In genomic region chr11:57308426-57309060, GRCh38 we compare ENCODE assay signal across 22 cellular contexts. TPM values are rescaled to one million over a fixed set of nuclear protein-coding genes. Genes with fewer than 3 reads are reported as not detected.
A peak's percentile ranks its signal among the peaks of the same experiment; 100 is the strongest.
DNase-seq lines count a peak whose midpoint lies in the region; ATAC-seq, FAIRE-seq and TF ChIP-seq lines count a peak whose summit lies in the region.
"Had no signal": no experiment of that assay in that cellular context is flagged by ENCODE, and none has a peak within 500 bp of the region (broad histone marks: within the 10 kb centered on the region; RNA-seq: fewer than 3 reads in every experiment).

No MANE protein-coding gene starts in this region.

- H3K9me1 ChIP-seq in keratinocyte (ENCODE audit: control insufficient read depth, extremely low read depth, insufficient read depth, low read length): peaks cover 9% of the 10 kb centered on the region

- H2AFZ ChIP-seq in keratinocyte (ENCODE audit: control insufficient read depth, low read length): no peak overlapping the region

- dilution Hi-C loops in keratinocyte (cut with MboI; ENCODE audit: extremely low pct_ligation_motif_present, low sequenced_read_pairs): no loop called here

- H3K4me3 Mint-ChIP-seq in brain: peak overlapping the region in 3 of 5 experiments; percentile 9 to 47 (median 10)
- H3K4me3 Mint-ChIP-seq: activated CD8-positive, alpha-beta T cell treated with anti-CD3 and anti-CD28 coated beads, Interleukin-2, amount 10 ng/mL, durations not matched to agents 7 days and 5 days; CD8-positive, alpha-beta memory T cell had no signal

- H4K20me1 ChIP-seq in BLaER1 treated with 17β-estradiol and CSF1 and Interleukin-3, amounts not matched to agents 10 nM and 100 nM: peaks cover 0 to 53% (median 0%) of the 10 kb centered on the region in 11 experiments; a peak in 8 of 22 replicates
- peaks cover 15% of the 10 kb centered on the region for H4K20me1 ChIP-seq in keratinocyte (ENCODE audit: control insufficient read depth, extremely low read depth, insufficient read depth, low read length)

- peaks cover 51% of the 10 kb centered on the region for H3K36me3 Mint-ChIP-seq in brain

- H3K27me3 Mint-ChIP-seq in brain: no peaks in the 10 kb centered on the region
- H3K27me3 Mint-ChIP-seq: CD8-positive, alpha-beta memory T cell had no signal

- DNase-seq in keratinocyte (ENCODE audit: low read depth, low spot score) (no peak), NCI-H69 (lab: John Stamatoyannopoulos, UW) (no peak), Peyer's patch (no peak)
- DNase-seq: activated CD8-positive, alpha-beta T cell treated with anti-CD3 and anti-CD28 coated beads, Interleukin-2, amount 10 ng/mL, durations not matched to agents 7 days and 5 days; amygdala; CD8-positive, alpha-beta memory T cell; EL; NCI-H1048; NCI-H345; small intestine; stimulated activated naive CD8-positive, alpha-beta T cell treated with anti-CD3 and anti-CD28 coated beads, Interleukin-15, Interleukin-2, amounts not matched to agents 100 U/mL and 50 U/mL, for 24 hours had no signal

- H3K27ac ChIP-seq in BLaER1 treated with 17β-estradiol and CSF1 and Interleukin-3, amounts not matched to agents 10 nM and 100 nM: peak overlapping the region in 3 of 11 experiments; percentile 14 to 83 (median 18); a peak in 3 of 22 replicates
- H3K27ac ChIP-seq in keratinocyte (ENCODE audit: control insufficient read depth, insufficient read depth, low read length): peak overlapping the region; percentile 79
- no peak overlapping the region for H3K27ac ChIP-seq in Peyer's patch

- peaks cover 84% of the 10 kb centered on the region for H3K4me1 Mint-ChIP-seq in brain

- ATAC-seq in HG02973 (IDR thresholded peaks at IDR 0.05; ENCODE audit: unreplicated experiment) (no peak), GM21390 (IDR thresholded peaks at IDR 0.05; ENCODE audit: unreplicated experiment) (no peak)
- ATAC-seq: activated CD8-positive, alpha-beta T cell treated with anti-CD3 and anti-CD28 coated beads, Interleukin-2, amount 10 ng/mL, durations not matched to agents 7 days and 5 days; HCT116; SK-N-SH treated with all-trans-retinoic acid at 6 μM for 48 hours; stimulated activated naive CD8-positive, alpha-beta T cell treated with anti-CD3 and anti-CD28 coated beads, Interleukin-15, Interleukin-2, amounts not matched to agents 100 U/mL and 50 U/mL, for 24 hours had no signal

- TF ChIP-seq POLR2A in Peyer's patch (IDR thresholded peaks at IDR 0.05): no peak

- no peaks in the 10 kb centered on the region for H3K9me3 Mint-ChIP-seq in brain
- H3K9me3 Mint-ChIP-seq: activated T-helper 2 cell treated with anti-CD3 and anti-CD28 coated beads, Interferon-gamma antibody, Interleukin-2, Interleukin-4, amounts not matched to agents 10 μg/mL and 5 μg/mL and 100 μg/mL, durations not matched to agents 14 hours and 24 hours and 36 hours; CD8-positive, alpha-beta memory T cell had no signal

- FAIRE-seq in keratinocyte (lab: Jason Lieb, UNC): no peak
- FAIRE-seq: small intestine had no signal

- H3K36me3 ChIP-seq in BLaER1 treated with 17β-estradiol and CSF1 and Interleukin-3, amounts not matched to agents 10 nM and 100 nM: peaks cover 13 to 48% (median 34%) of the 10 kb centered on the region in 11 experiments; a peak in 21 of 22 replicates
- H3K36me3 ChIP-seq in keratinocyte (ENCODE audit: control insufficient read depth in 2 of 2, extremely low read depth in 1 of 2, insufficient read depth in 2 of 2, low read length in 2 of 2): peaks cover 51 to 65% of the 10 kb centered on the region in 2 experiments
- peaks cover 64% of the 10 kb centered on the region for H3K36me3 ChIP-seq in skeletal muscle satellite cell (ENCODE audit: insufficient read depth, low read length)
- H3K36me3 ChIP-seq in Peyer's patch: peaks cover 0 to 35% (median 0%) of the 10 kb centered on the region in 3 donors

- H3K27me3 ChIP-seq in BLaER1 treated with 17β-estradiol and CSF1 and Interleukin-3, amounts not matched to agents 10 nM and 100 nM: no peaks in the 10 kb centered on the region
- H3K27me3 ChIP-seq in keratinocyte (ENCODE audit: control insufficient read depth, extremely low read depth, insufficient read depth, low read length) (no peaks in the 10 kb centered on the region), skeletal muscle satellite cell (ENCODE audit: control insufficient read depth, insufficient read depth, low read length) (no peaks in the 10 kb centered on the region), Peyer's patch (no peaks in the 10 kb centered on the region)

- TF ChIP-seq CTCF in brain (conservative IDR thresholded peaks at IDR 0.05) (no peak), keratinocyte (optimal IDR thresholded peaks at IDR 0.05 in 1 of 3, IDR thresholded peaks at IDR 0.05 in 1 of 3, conservative IDR thresholded peaks at IDR 0.05 in 1 of 3; ENCODE audit: extremely low read depth in 1 of 3, insufficient read depth in 2 of 3, low read length in 3 of 3) (no peak), Peyer's patch (IDR thresholded peaks at IDR 0.05) (no peak)

- H3K9me3 ChIP-seq in BLaER1 treated with 17β-estradiol and CSF1 and Interleukin-3, amounts not matched to agents 10 nM and 100 nM (replicated peaks in 1 of 11): no peaks in the 10 kb centered on the region
- H3K9me3 ChIP-seq in keratinocyte (ENCODE audit: control insufficient read depth, low read depth, low read length): no peaks in the 10 kb centered on the region
- no peaks in the 10 kb centered on the region for H3K9me3 ChIP-seq in skeletal muscle satellite cell (replicated peaks; ENCODE audit: low read length)
- H3K9me3 ChIP-seq in Peyer's patch: no peaks in the 10 kb centered on the region

- peak overlapping the region in 4 of 5 experiments; percentile 41 to 83 (median 66) for H3K27ac Mint-ChIP-seq in brain
- H3K27ac Mint-ChIP-seq: activated CD8-positive, alpha-beta T cell treated with anti-CD3 and anti-CD28 coated beads, Interleukin-2, amount 10 ng/mL, durations not matched to agents 7 days and 5 days; activated T-helper 2 cell treated with anti-CD3 and anti-CD28 coated beads, Interferon-gamma antibody, Interleukin-2, Interleukin-4, amounts not matched to agents 10 μg/mL and 5 μg/mL and 100 μg/mL, durations not matched to agents 14 hours and 24 hours and 36 hours; CD8-positive, alpha-beta memory T cell had no signal

- no peak overlapping the region for H3K4me3 ChIP-seq in BLaER1 treated with 17β-estradiol and CSF1 and Interleukin-3, amounts not matched to agents 10 nM and 100 nM
- peak overlapping the region in 2 of 3 experiments; percentile 5 to 8 for H3K4me3 ChIP-seq in keratinocyte (ENCODE audit: control insufficient read depth in 2 of 3, extremely low read depth in 1 of 3, insufficient read depth in 2 of 3, low read depth in 1 of 3, low read length in 3 of 3)
- H3K4me3 ChIP-seq in skeletal muscle satellite cell (ENCODE audit: low read length): peak overlapping the region; percentile 70
- H3K4me3 ChIP-seq in Peyer's patch: no peak overlapping the region
- H3K4me3 ChIP-seq: lung had no signal

- peaks cover 46 to 96% (median 66%) of the 10 kb centered on the region in 10 experiments for H3K4me1 ChIP-seq in BLaER1 treated with 17β-estradiol and CSF1 and Interleukin-3, amounts not matched to agents 10 nM and 100 nM
- H3K4me1 ChIP-seq in keratinocyte (ENCODE audit: control insufficient read depth, extremely low read depth, insufficient read depth, low read length) (peaks cover 87% of the 10 kb centered on the region), skeletal muscle satellite cell (ENCODE audit: control insufficient read depth, insufficient read depth, low read length) (peaks cover 86% of the 10 kb centered on the region), Peyer's patch (peaks cover 0 to 93% (median 7%) of the 10 kb centered on the region in 4 donors)

- H3K79me2 ChIP-seq in keratinocyte (ENCODE audit: control insufficient read depth, insufficient read depth, low read length): peaks cover 60% of the 10 kb centered on the region

- peak overlapping the region in 6 of 11 experiments; percentile 27 to 91 (median 83); a peak in 8 of 22 replicates for H3K4me2 ChIP-seq in BLaER1 treated with 17β-estradiol and CSF1 and Interleukin-3, amounts not matched to agents 10 nM and 100 nM
- H3K4me2 ChIP-seq in keratinocyte (ENCODE audit: control insufficient read depth, extremely low read depth, insufficient read depth, low read depth, low read length) (peak overlapping the region; percentile 49), skeletal muscle satellite cell (ENCODE audit: low read length) (peak overlapping the region; percentile 90)

- H3K9ac ChIP-seq in BLaER1 treated with 17β-estradiol and CSF1 and Interleukin-3, amounts not matched to agents 10 nM and 100 nM: no peak overlapping the region; a peak in 1 of 22 replicates
- H3K9ac ChIP-seq in keratinocyte (ENCODE audit: control insufficient read depth, extremely low read depth, insufficient read depth, low read length) (peak overlapping the region; percentile 33), skeletal muscle satellite cell (ENCODE audit: low read depth, low read length) (peak overlapping the region; percentile 68)

RNA-seq across cellular contexts. Expression of gene TNKS1BP1, which starts 16.2 kb away (rescaled TPM):
- 44.0 TPM for polyA plus RNA-seq in brain (ENCODE audit: insufficient read depth, low read depth, low replicate concordance)
- polyA plus RNA-seq in keratinocyte: 88.3 to 107 TPM (median 94.3 TPM) in 3 replicates
- 155 TPM for polyA plus RNA-seq in keratinocyte (2011; ENCODE audit: low read depth)
- 73.8 and 93.4 TPM in 2 replicates for polyA plus RNA-seq in keratinocyte (2011; cell fraction: cytosol; rRNA removed)
- 419 and 507 TPM in 2 replicates for polyA plus RNA-seq in keratinocyte (2011; cell fraction: nucleus; rRNA removed)
- 200 and 415 TPM in 2 replicates for polyA plus RNA-seq in keratinocyte (2012; ENCODE audit: low replicate concordance)
- polyA minus RNA-seq in keratinocyte: 196 to 291 TPM (median 228 TPM) in 3 replicates
- 155 TPM for polyA minus RNA-seq in keratinocyte (2011; cell fraction: cytosol; rRNA and poly(A)+ RNA removed)
- polyA minus RNA-seq in keratinocyte (2011; cell fraction: nucleus; rRNA and poly(A)+ RNA removed): 200 and 236 TPM in 2 replicates
- total RNA-seq in skeletal muscle satellite cell (2012; rRNA removed): 48.2 and 67.3 TPM in 2 replicates
- 100 to 1,000 TPM in 3 of 4 donors, 10 to 100 TPM in 1; 91.8 to 156 (median 139) TPM for total RNA-seq in Peyer's patch

RNA-seq across cellular contexts. Expression of gene SSRP1, which starts 27.1 kb away (rescaled TPM):
- polyA plus RNA-seq in brain (ENCODE audit: insufficient read depth, low read depth, low replicate concordance): 226 TPM
- polyA plus RNA-seq in keratinocyte: 64.3 to 139 TPM (median 115 TPM) in 3 replicates
- polyA plus RNA-seq in keratinocyte (2011; ENCODE audit: low read depth): 80.2 TPM
- 97.3 and 122 TPM in 2 replicates for polyA plus RNA-seq in keratinocyte (2011; cell fraction: cytosol; rRNA removed)
- 74.8 and 78.5 TPM in 2 replicates for polyA plus RNA-seq in keratinocyte (2011; cell fraction: nucleus; rRNA removed)
- polyA plus RNA-seq in keratinocyte (2012; ENCODE audit: low replicate concordance): 65.8 and 117 TPM in 2 replicates
- 102 to 159 TPM (median 129 TPM) in 3 replicates for polyA minus RNA-seq in keratinocyte
- polyA minus RNA-seq in keratinocyte (2011; cell fraction: cytosol; rRNA and poly(A)+ RNA removed): 56.2 TPM
- 19.4 and 27.7 TPM in 2 replicates for polyA minus RNA-seq in keratinocyte (2011; cell fraction: nucleus; rRNA and poly(A)+ RNA removed)
- 74.0 and 75.1 TPM in 2 replicates for total RNA-seq in skeletal muscle satellite cell (2012; rRNA removed)
- 100 to 1,000 TPM in 1 of 4 donors, 10 to 100 TPM in 3; 39.9 to 106 (median 50.6) TPM for total RNA-seq in Peyer's patch

RNA-seq across cellular contexts. Expression of gene P2RX3, which starts 29.6 kb away (rescaled TPM):
- polyA plus RNA-seq in brain (ENCODE audit: insufficient read depth, low read depth, low replicate concordance) (0.41 TPM), keratinocyte (not detected in 3 replicates)
- polyA plus RNA-seq in keratinocyte (2011; ENCODE audit: low read depth): not detected
- polyA plus RNA-seq in keratinocyte (2011; cell fraction: cytosol; rRNA removed): not detected in 2 replicates
- not detected in 2 replicates for polyA plus RNA-seq in keratinocyte (2011; cell fraction: nucleus; rRNA removed)
- polyA plus RNA-seq in keratinocyte (2012; ENCODE audit: low replicate concordance): not detected in 2 replicates
- not detected in 3 replicates for polyA minus RNA-seq in keratinocyte
- not detected for polyA minus RNA-seq in keratinocyte (2011; cell fraction: cytosol; rRNA and poly(A)+ RNA removed)
- not detected in 2 replicates for polyA minus RNA-seq in keratinocyte (2011; cell fraction: nucleus; rRNA and poly(A)+ RNA removed)
- total RNA-seq in skeletal muscle satellite cell (2012; rRNA removed): not detected in 2 replicates
- total RNA-seq in Peyer's patch: under 1 TPM in 1 of 4 donors, not detected in 3; 0.80 TPM
- total RNA-seq: activated CD8-positive, alpha-beta T cell treated with anti-CD3 and anti-CD28 coated beads, Interleukin-2, amount 10 ng/mL, durations not matched to agents 7 days and 5 days; activated T-helper 2 cell treated with anti-CD3 and anti-CD28 coated beads, Interferon-gamma antibody, Interleukin-2, Interleukin-4, amounts not matched to agents 10 μg/mL and 5 μg/mL and 100 μg/mL, durations not matched to agents 14 hours and 24 hours and 36 hours; CD8-positive, alpha-beta memory T cell; dermis microvascular lymphatic vessel endothelial cell had no signal
- polyA plus RNA-seq: CD8-positive, alpha-beta memory T cell; lung; neural cell had no signal

Comparison
In these comparisons a context has a peak if more than half of its experiments do, and no peak if none do; other contexts are left out.
1. H3K4me3 ChIP-seq: peak in keratinocyte (2 of 3) and skeletal muscle satellite cell (single experiment); none in BLaER1 treated with 17β-estradiol and CSF1 and Interleukin-3, amounts not matched to agents 10 nM and 100 nM (0 of 10) and Peyer's patch (0 of 4).
2. H3K9ac ChIP-seq: peak in keratinocyte (single experiment) and skeletal muscle satellite cell (single experiment); none in BLaER1 treated with 17β-estradiol and CSF1 and Interleukin-3, amounts not matched to agents 10 nM and 100 nM (0 of 11).
3. Peak in every context shown above with its lines, with median percentiles within 50 percentile points of each other: H3K4me2 ChIP-seq.